Comparison of ENCODE assay signal across 27 cellular contexts in genomic region chr14:37257651-37258050, GRCh38. TPM values are rescaled to one million over a fixed set of nuclear protein-coding genes. Genes with fewer than 3 reads are reported as not detected.
"Had no signal": no experiment of that assay in that cellular context is flagged by ENCODE, and none has a peak within 500 bp of the region (broad histone marks: within the 10 kb centered on the region; RNA-seq: fewer than 3 reads in every experiment).

No MANE protein-coding gene starts in this region.

- H3K27ac ChIP-seq: ascending aorta, body of pancreas, Peyer's patch, RWPE1, SJCRH30 had no signal

- H3K36me3 Mint-ChIP-seq: activated CD8-positive, alpha-beta memory T cell treated with anti-CD3 and anti-CD28 coated beads, Interleukin-2, amount 10 ng/mL, durations not matched to agents 7 days and 5 days; activated naive CD4-positive, alpha-beta T cell treated with anti-CD3 and anti-CD28 coated beads, Interleukin-2, amount 50 U/mL, for 72 hours; IgD-negative memory B cell had no signal

- H3K4me3 Mint-ChIP-seq: activated CD4-positive, alpha-beta T cell treated with anti-CD3 and anti-CD28 coated beads, Interleukin-2, amount 10 ng/mL, durations not matched to agents 24 days and 14 days; activated CD8-positive, alpha-beta memory T cell treated with anti-CD3 and anti-CD28 coated beads, Interleukin-2, amount 10 ng/mL, durations not matched to agents 7 days and 5 days; activated naive CD8-positive, alpha-beta T cell treated with anti-CD3 and anti-CD28 coated beads, Interleukin-2, amount 50 U/mL, for 24 hours; activated T-cell treated with anti-CD3 and anti-CD28 coated beads, Interleukin-2, amount 50 U/mL, for 4 hours; IgD-negative memory B cell; T-helper 1 cell treated with Interleukin-12 subunit alpha and Interleukin-12 subunit beta and Interleukin-4 antibody, amounts not matched to agents 30 μg/mL and 1 μg/mL, for 36 hours had no signal

- H3K36me3 ChIP-seq: ascending aorta, Peyer's patch, SJCRH30 had no signal

- H3K4me1 Mint-ChIP-seq: activated CD4-positive, alpha-beta T cell treated with anti-CD3 and anti-CD28 coated beads, Interleukin-2, amount 10 ng/mL, durations not matched to agents 24 days and 14 days; activated CD8-positive, alpha-beta memory T cell treated with anti-CD3 and anti-CD28 coated beads, Interleukin-2, amount 10 ng/mL, durations not matched to agents 7 days and 5 days; activated naive CD8-positive, alpha-beta T cell treated with anti-CD3 and anti-CD28 coated beads, Interleukin-2, amount 50 U/mL, for 24 hours; IgD-negative memory B cell had no signal

- H3K27me3 ChIP-seq: ascending aorta, body of pancreas, Peyer's patch, SJCRH30 had no signal

- H3K4me3 ChIP-seq: ascending aorta, body of pancreas, Peyer's patch, SJCRH30 had no signal

- H3K27me3 Mint-ChIP-seq: activated CD4-positive, alpha-beta T cell treated with anti-CD3 and anti-CD28 coated beads, Interleukin-2, amount 10 ng/mL, durations not matched to agents 24 days and 14 days; activated CD8-positive, alpha-beta memory T cell treated with anti-CD3 and anti-CD28 coated beads, Interleukin-2, amount 10 ng/mL, durations not matched to agents 7 days and 5 days; activated naive CD8-positive, alpha-beta T cell treated with anti-CD3 and anti-CD28 coated beads, Interleukin-2, amount 50 U/mL, for 24 hours; IgD-negative memory B cell had no signal

- H3K4me1 ChIP-seq: ascending aorta, body of pancreas, Peyer's patch had no signal

- H3K27ac Mint-ChIP-seq: activated CD4-positive, alpha-beta T cell treated with anti-CD3 and anti-CD28 coated beads, Interleukin-2, amount 10 ng/mL, durations not matched to agents 24 days and 14 days; activated CD8-positive, alpha-beta memory T cell treated with anti-CD3 and anti-CD28 coated beads, Interleukin-2, amount 10 ng/mL, durations not matched to agents 7 days and 5 days; activated naive CD4-positive, alpha-beta T cell treated with anti-CD3 and anti-CD28 coated beads, Interleukin-2, amount 50 U/mL, for 72 hours; activated naive CD8-positive, alpha-beta T cell treated with anti-CD3 and anti-CD28 coated beads, Interleukin-2, amount 50 U/mL, for 24 hours; IgD-negative memory B cell; T-helper 1 cell treated with Interleukin-12 subunit alpha and Interleukin-12 subunit beta and Interleukin-4 antibody, amounts not matched to agents 30 μg/mL and 1 μg/mL, for 36 hours had no signal

- H3K9ac ChIP-seq: SK-N-SH had no signal

- DNase-seq: activated CD4-positive, alpha-beta T cell treated with anti-CD3 and anti-CD28 coated beads, Interleukin-2, amount 10 ng/mL, durations not matched to agents 24 days and 14 days; activated CD4-positive, alpha-beta T cell treated with anti-CD3 and anti-CD28 coated beads, Interleukin-2, amount 50 U/mL, for 48 hours; activated CD4-positive, CD25-positive, alpha-beta regulatory T cell treated with anti-CD3 and anti-CD28 coated beads, Interleukin-2, amount 50 U/mL, for 72 hours; activated CD8-positive, alpha-beta memory T cell treated with anti-CD3 and anti-CD28 coated beads, Interleukin-2, amount 10 ng/mL, durations not matched to agents 7 days and 5 days; activated effector memory CD4-positive, alpha-beta T cell treated with anti-CD3 and anti-CD28 coated beads, Interleukin-2, amount 50 U/mL, for 16 hours; activated naive CD4-positive, alpha-beta T cell treated with Interleukin-2 at 50 U/mL for 16 hours; activated naive CD8-positive, alpha-beta T cell treated with anti-CD3 and anti-CD28 coated beads, Interleukin-2, amount 50 U/mL, for 24 hours; activated T-cell treated with anti-CD3 and anti-CD28 coated beads, Interleukin-2, amount 50 U/mL, for 4 hours; amniotic stem cell; body of pancreas; central memory CD4-positive, alpha-beta T cell; KG1; NCI-H1092; NCI-H1436; NCI-H2029; NCI-H510A treated with DMSO at 0.1 percent for 48 hours; NCI-H82; OCI-M1; Peyer's patch; Right ventricle myocardium superior; SJCRH30; SK-N-SH had no signal

- ATAC-seq: activated CD8-positive, alpha-beta memory T cell treated with anti-CD3 and anti-CD28 coated beads, Interleukin-2, amount 10 ng/mL, durations not matched to agents 7 days and 5 days; activated naive CD4-positive, alpha-beta T cell treated with anti-CD3 and anti-CD28 coated beads, Interleukin-2, amount 50 U/mL, for 72 hours; activated naive CD8-positive, alpha-beta T cell treated with anti-CD3 and anti-CD28 coated beads, Interleukin-2, amount 50 U/mL, for 24 hours; activated T-cell treated with anti-CD3 and anti-CD28 coated beads, Interleukin-2, amount 50 U/mL, for 4 hours; body of pancreas had no signal

- H3K9me3 ChIP-seq: ascending aorta, body of pancreas, Peyer's patch, SJCRH30, SK-N-SH had no signal

- H3K9me3 Mint-ChIP-seq: activated CD4-positive, alpha-beta T cell treated with anti-CD3 and anti-CD28 coated beads, Interleukin-2, amount 10 ng/mL, durations not matched to agents 24 days and 14 days; activated naive CD4-positive, alpha-beta T cell treated with anti-CD3 and anti-CD28 coated beads, Interleukin-2, amount 50 U/mL, for 72 hours; activated naive CD8-positive, alpha-beta T cell treated with anti-CD3 and anti-CD28 coated beads, Interleukin-2, amount 50 U/mL, for 24 hours; activated T-cell treated with anti-CD3 and anti-CD28 coated beads, Interleukin-2, amount 50 U/mL, for 4 hours; IgD-negative memory B cell; T-helper 1 cell treated with Interleukin-12 subunit alpha and Interleukin-12 subunit beta and Interleukin-4 antibody, amounts not matched to agents 30 μg/mL and 1 μg/mL, for 36 hours had no signal

- H3K4me2 ChIP-seq: SK-N-SH had no signal

RNA-seq across cellular contexts. Expression of gene MIPOL1, which starts 59.9 kb away (rescaled TPM):
- total RNA-seq: activated CD4-positive, alpha-beta T cell treated with anti-CD3 and anti-CD28 coated beads, Interleukin-2, amount 10 ng/mL, durations not matched to agents 24 days and 14 days; activated CD8-positive, alpha-beta memory T cell treated with anti-CD3 and anti-CD28 coated beads, Interleukin-2, amount 10 ng/mL, durations not matched to agents 7 days and 5 days had no signal
- polyA plus RNA-seq: IgD-negative memory B cell had no signal
